Comparison of ENCODE assay signal across 11 cellular contexts in genomic region chr1:32339363-32339978, GRCh38. TPM values are rescaled to one million over a fixed set of nuclear protein-coding genes. Genes with fewer than 3 reads are reported as not detected.
DNase-seq lines count a peak whose midpoint lies in the region; ATAC-seq, FAIRE-seq and TF ChIP-seq lines count a peak whose summit lies in the region.
"Had no signal": no experiment of that assay in that cellular context is flagged by ENCODE, and none has a peak within 500 bp of the region (broad histone marks: within the 10 kb centered on the region; RNA-seq: fewer than 3 reads in every experiment).

No MANE protein-coding gene starts in this region.

- in situ Hi-C loops in HepG2 (cut with HindIII; ENCODE audit: extremely low pct_ligation_motif_present, low pct_unique_long_range_greater_than_20kb) = no loop called here

- TF ChIP-seq EP300 in HepG2 (IDR thresholded peaks at IDR 0.05; ENCODE audit: low read depth in 2 of 2, low read length in 2 of 2) (no peak), HepG2 (CRISPR knock-in tag; IDR thresholded peaks at IDR 0.05; ENCODE audit: borderline replicate concordance) (no peak)

- 0 out of 2 replicates have a peak overlapping the region, but pooled peaks have one; percentile 93 for H3K4me2 ChIP-seq in HepG2 (ENCODE audit: low read depth, low read length)

- POLR2A ChIA-PET in HepG2 (lab: Yijun Ruan, JAX) = interaction anchor here (1.4 to 5.8 kb wide), 3 partner anchors 9 to 26 kb away, joined by 3 to 222 read pairs (median 94); no protein-coding TSS in a partner anchor

- ATAC-seq in activated naive CD4-positive, alpha-beta T cell treated with anti-CD3 and anti-CD28 coated beads, Interleukin-2, amount 50 U/mL, for 72 hours = peak; percentile 54 to 76
- ATAC-seq in HepG2 = no peak
- ATAC-seq in HG03175 (IDR thresholded peaks at IDR 0.05; ENCODE audit: unreplicated experiment) = no peak
- ATAC-seq: gastrocnemius medialis had no signal

- no peak for TF ChIP-seq RAD21 in HepG2 (CRISPR knock-in tag; IDR thresholded peaks at IDR 0.05)

- H3K27me3 Mint-ChIP-seq in IgD-negative memory B cell = peaks cover 1% of the 10 kb centered on the region

- no peak overlapping the region for H3K9ac ChIP-seq in HepG2 (ENCODE audit: insufficient read depth, low read depth, low read length)

- H3K4me3 Mint-ChIP-seq in IgD-negative memory B cell = peak overlapping the region in 3 of 4 donors; percentile 8 to 49 (median 43)

- TF ChIP-seq CTCF in HepG2 (CRISPR knock-in tag; IDR thresholded peaks at IDR 0.05) = no peak

- H3K27ac ChIP-seq in HepG2 (ENCODE audit: extremely low read length, insufficient read depth, low read length) = no peak overlapping the region
- H3K27ac ChIP-seq: gastrocnemius medialis, ovary had no signal

- H2AFZ ChIP-seq in HepG2 (ENCODE audit: low read length) = no peak overlapping the region

- H3K36me3 ChIP-seq in HepG2 (replicated peaks in 1 of 2; ENCODE audit: control insufficient read depth in 1 of 2, insufficient read depth in 2 of 2, low read length in 2 of 2) = 0 out of 5 replicates have a peak, but pooled peaks cover 0 to 2% of the 10 kb centered on the region in 2 experiments
- H3K36me3 ChIP-seq: gastrocnemius medialis, ovary had no signal

- TF ChIP-seq POLR2A in HepG2 (IDR thresholded peaks at IDR 0.05; ENCODE audit: insufficient read depth in 1 of 2, low read depth in 2 of 2, low read length in 2 of 2) = no peak

- peaks cover 66% of the 10 kb centered on the region for H3K4me1 ChIP-seq in HepG2 (ENCODE audit: insufficient read depth, low read length)

- BruUV-seq in HepG2 (replicated peaks; lab: Mats Ljungman, UMichigan) = no TSS peak

- peaks cover 5% of the 10 kb centered on the region for H4K20me1 ChIP-seq in HepG2 (ENCODE audit: insufficient read depth, low read length)

- no peaks in the 10 kb centered on the region for H3K9me3 ChIP-seq in HepG2 (ENCODE audit: low read length)
- H3K9me3 ChIP-seq: gastrocnemius medialis, ovary had no signal

- 47% methylated on average over 4 of the region's 5 CpGs for whole genome bisulfite sequencing in HepG2 (ENCODE audit: low lambda C conversion rate)

- peaks cover 9% of the 10 kb centered on the region for H3K79me2 ChIP-seq in HepG2 (ENCODE audit: insufficient read depth, low read length)

- H3K36me3 Mint-ChIP-seq in IgD-negative memory B cell = no peaks in the 10 kb centered on the region
- no peaks in the 10 kb centered on the region for H3K36me3 Mint-ChIP-seq in activated naive CD4-positive, alpha-beta T cell treated with anti-CD3 and anti-CD28 coated beads, Interleukin-2, amount 50 U/mL, for 72 hours

- FAIRE-seq in HepG2 (lab: Jason Lieb, UNC) = no peak

- CTCF ChIA-PET in HepG2 (lab: Yijun Ruan, JAX; ENCODE audit: low intra/inter-chr PET ratio, low total read pairs) = no interaction called here

- peak overlapping the region in 2 of 3 donors; percentile 7 to 39 for H3K27ac Mint-ChIP-seq in IgD-negative memory B cell
- peak overlapping the region in 1 of 2 donors; percentile 7 for H3K27ac Mint-ChIP-seq in activated naive CD4-positive, alpha-beta T cell treated with anti-CD3 and anti-CD28 coated beads, Interleukin-2, amount 50 U/mL, for 72 hours

- DNase-seq in GDM1 (lab: John Stamatoyannopoulos, UW) (peak; percentile 50), HepG2 (ENCODE audit: low spot score) (no peak), NCI-H1105 treated with DMSO at 0.1 percent for 48 hours (lab: John Stamatoyannopoulos, UW) (no peak), NCI-H187 treated with DMSO at 0.1 percent for 48 hours (lab: John Stamatoyannopoulos, UW) (no peak), HT-29 (ENCODE audit: low spot score) (no peak)
- peak in 1 of 2 donors; percentile 37 for DNase-seq in activated naive CD4-positive, alpha-beta T cell treated with anti-CD3 and anti-CD28 coated beads, Interleukin-2, amount 50 U/mL, for 72 hours (ENCODE audit: low spot score in 2 of 2)
- DNase-seq: gastrocnemius medialis, NCI-H2029 had no signal

- H3K4me3 ChIP-seq in HepG2 (replicated peaks in 1 of 3; ENCODE audit: insufficient read depth in 1 of 3, low read depth in 2 of 3, low read length in 3 of 3) = no peak overlapping the region
- H3K4me3 ChIP-seq: gastrocnemius medialis, ovary had no signal

- intact Hi-C loops in HepG2 (cut with micrococcal nuclease; ENCODE audit: unreplicated experiment) = loop anchor here (10.0 kb wide), 1 partner anchor 55 kb away; the partner anchor contains the start of gene BSDC1

- H3K4me1 Mint-ChIP-seq in IgD-negative memory B cell = peaks cover 23 to 36% (median 29%) of the 10 kb centered on the region in 3 donors

- peaks cover 0 to 4% of the 10 kb centered on the region in 2 experiments; a peak in 2 of 5 replicates for H3K27me3 ChIP-seq in HepG2 (ENCODE audit: control insufficient read depth in 1 of 2, insufficient read depth in 2 of 2, low read length in 2 of 2)
- H3K27me3 ChIP-seq: gastrocnemius medialis, ovary had no signal

- H3K9me3 Mint-ChIP-seq in IgD-negative memory B cell = no peaks in the 10 kb centered on the region
- no peaks in the 10 kb centered on the region for H3K9me3 Mint-ChIP-seq in activated naive CD4-positive, alpha-beta T cell treated with anti-CD3 and anti-CD28 coated beads, Interleukin-2, amount 50 U/mL, for 72 hours

RNA-seq across cellular contexts. Expression of gene MARCKSL1, which starts 3.4 kb away (rescaled TPM):
- 219 TPM for polyA plus RNA-seq in IgD-negative memory B cell
- total RNA-seq in activated naive CD4-positive, alpha-beta T cell treated with anti-CD3 and anti-CD28 coated beads, Interleukin-2, amount 50 U/mL, for 72 hours = 10 to 100 TPM; 10.6 to 47.0 TPM
- 81.9 and 85.1 TPM in 2 replicates for total RNA-seq in HepG2 (2016; rRNA removed; fragmentation: Illumina TruSeq; extraction: Trizol)
- 39.3 and 48.2 TPM in 2 replicates for total RNA-seq in HepG2 (2016; cell fraction: cytosol; rRNA removed; fragmentation: Illumina TruSeq; extraction: Trizol; ENCODE audit: low read depth)
- 79.9 and 80.4 TPM in 2 replicates for total RNA-seq in HepG2 (2016; cell fraction: insoluble cytoplasmic fraction; rRNA removed; fragmentation: Illumina TruSeq; extraction: Trizol)
- 99.4 and 121 TPM in 2 replicates for total RNA-seq in HepG2 (2016; cell fraction: membrane; rRNA removed; fragmentation: Illumina TruSeq; extraction: Trizol)
- total RNA-seq in HepG2 (2016; cell fraction: nucleus; rRNA removed; fragmentation: Illumina TruSeq; extraction: Trizol) = 41.2 and 48.0 TPM in 2 replicates
- 134 and 155 TPM in 2 replicates for polyA plus RNA-seq in HepG2 (2011; rRNA removed)
- 175 and 198 TPM in 2 replicates for polyA plus RNA-seq in HepG2 (2011; cell fraction: cytosol; rRNA removed)
- 42.9 and 54.2 TPM in 2 replicates for polyA plus RNA-seq in HepG2 (2011; cell fraction: nucleus; rRNA removed)
- 93.4 and 110 TPM in 2 replicates for polyA plus RNA-seq in HepG2 (2012)
- 130 and 155 TPM in 2 replicates for polyA plus RNA-seq in HepG2 (2016; cell fraction: cytosol; fragmentation: Illumina TruSeq; extraction: Trizol; ENCODE audit: low read depth)
- 249 and 301 TPM in 2 replicates for polyA plus RNA-seq in HepG2 (2016; cell fraction: insoluble cytoplasmic fraction; fragmentation: Illumina TruSeq; extraction: Trizol; ENCODE audit: low read depth)
- 253 and 267 TPM in 2 replicates for polyA plus RNA-seq in HepG2 (2016; cell fraction: membrane; fragmentation: Illumina TruSeq; extraction: Trizol; ENCODE audit: low read depth)
- 142 and 146 TPM in 2 replicates for polyA plus RNA-seq in HepG2 (2016; cell fraction: nucleus; fragmentation: Illumina TruSeq; extraction: Trizol; ENCODE audit: insufficient read depth, low read depth)
- 31.7 and 183 TPM in 2 replicates for polyA minus RNA-seq in HepG2 (2011; rRNA and poly(A)+ RNA removed; ENCODE audit: low replicate concordance)
- polyA minus RNA-seq in HepG2 (2011; cell fraction: cytosol; rRNA and poly(A)+ RNA removed) = 56.3 and 59.3 TPM in 2 replicates
- polyA minus RNA-seq in HepG2 (2011; cell fraction: nucleus; rRNA and poly(A)+ RNA removed) = 34.6 and 44.4 TPM in 2 replicates
- 384 TPM in 2 replicates for total RNA-seq in HT-29 (2014; rRNA removed; shearing (Covaris generic))

RNA-seq across cellular contexts. Expression of gene FAM229A, which starts 22.8 kb away (rescaled TPM):
- polyA plus RNA-seq in IgD-negative memory B cell (1.7 TPM), HepG2 (2011; rRNA removed) (17.6 and 21.8 TPM in 2 replicates)
- 1 to 10 TPM; 6.7 to 9.7 TPM for total RNA-seq in activated naive CD4-positive, alpha-beta T cell treated with anti-CD3 and anti-CD28 coated beads, Interleukin-2, amount 50 U/mL, for 72 hours
- total RNA-seq in HepG2 (2016; rRNA removed; fragmentation: Illumina TruSeq; extraction: Trizol) = 0.31 and 3.2 TPM in 2 replicates
- total RNA-seq in HepG2 (2016; cell fraction: cytosol; rRNA removed; fragmentation: Illumina TruSeq; extraction: Trizol; ENCODE audit: low read depth) = 0.71 TPM in 1 of 2 replicates, not detected in the other
- total RNA-seq in HepG2 (2016; cell fraction: insoluble cytoplasmic fraction; rRNA removed; fragmentation: Illumina TruSeq; extraction: Trizol) = 0.46 and 3.1 TPM in 2 replicates
- total RNA-seq in HepG2 (2016; cell fraction: membrane; rRNA removed; fragmentation: Illumina TruSeq; extraction: Trizol) = 0.12 and 0.65 TPM in 2 replicates
- total RNA-seq in HepG2 (2016; cell fraction: nucleus; rRNA removed; fragmentation: Illumina TruSeq; extraction: Trizol) = 3.2 and 5.0 TPM in 2 replicates
- polyA plus RNA-seq in HepG2 (2011; cell fraction: cytosol; rRNA removed) = 2.4 and 5.1 TPM in 2 replicates
- 142 and 179 TPM in 2 replicates for polyA plus RNA-seq in HepG2 (2011; cell fraction: nucleus; rRNA removed)
- polyA plus RNA-seq in HepG2 (2012) = 7.7 and 16.0 TPM in 2 replicates
- polyA plus RNA-seq in HepG2 (2016; cell fraction: cytosol; fragmentation: Illumina TruSeq; extraction: Trizol; ENCODE audit: low read depth) = 0.22 and 0.24 TPM in 2 replicates
- polyA plus RNA-seq in HepG2 (2016; cell fraction: insoluble cytoplasmic fraction; fragmentation: Illumina TruSeq; extraction: Trizol; ENCODE audit: low read depth) = 0.81 and 0.98 TPM in 2 replicates
- polyA plus RNA-seq in HepG2 (2016; cell fraction: membrane; fragmentation: Illumina TruSeq; extraction: Trizol; ENCODE audit: low read depth) = 0.13 and 0.55 TPM in 2 replicates
- 26.3 and 28.4 TPM in 2 replicates for polyA plus RNA-seq in HepG2 (2016; cell fraction: nucleus; fragmentation: Illumina TruSeq; extraction: Trizol; ENCODE audit: insufficient read depth, low read depth)
- 6.1 and 8.3 TPM in 2 replicates for polyA minus RNA-seq in HepG2 (2011; rRNA and poly(A)+ RNA removed; ENCODE audit: low replicate concordance)
- 1.3 and 1.8 TPM in 2 replicates for polyA minus RNA-seq in HepG2 (2011; cell fraction: cytosol; rRNA and poly(A)+ RNA removed)
- 16.6 and 17.9 TPM in 2 replicates for polyA minus RNA-seq in HepG2 (2011; cell fraction: nucleus; rRNA and poly(A)+ RNA removed)
- 2.6 and 12.4 TPM in 2 replicates for total RNA-seq in HT-29 (2014; rRNA removed; shearing (Covaris generic))

RNA-seq across cellular contexts. Expression of gene TSSK3, which starts 22.9 kb away (rescaled TPM):
- not detected for polyA plus RNA-seq in IgD-negative memory B cell
- total RNA-seq in activated naive CD4-positive, alpha-beta T cell treated with anti-CD3 and anti-CD28 coated beads, Interleukin-2, amount 50 U/mL, for 72 hours = 1 to 10 TPM; 1.2 to 1.7 TPM
- total RNA-seq in HepG2 (2016; rRNA removed; fragmentation: Illumina TruSeq; extraction: Trizol) = 0.62 and 1.0 TPM in 2 replicates
- total RNA-seq in HepG2 (2016; cell fraction: cytosol; rRNA removed; fragmentation: Illumina TruSeq; extraction: Trizol; ENCODE audit: low read depth) = not detected in 2 replicates
- 2.0 TPM in 1 of 2 replicates, not detected in the other for total RNA-seq in HepG2 (2016; cell fraction: insoluble cytoplasmic fraction; rRNA removed; fragmentation: Illumina TruSeq; extraction: Trizol)
- total RNA-seq in HepG2 (2016; cell fraction: membrane; rRNA removed; fragmentation: Illumina TruSeq; extraction: Trizol) = 0.53 TPM in 1 of 2 replicates, not detected in the other
- total RNA-seq in HepG2 (2016; cell fraction: nucleus; rRNA removed; fragmentation: Illumina TruSeq; extraction: Trizol) = 0.85 and 3.2 TPM in 2 replicates
- 1.1 and 2.0 TPM in 2 replicates for polyA plus RNA-seq in HepG2 (2011; rRNA removed)
- polyA plus RNA-seq in HepG2 (2011; cell fraction: cytosol; rRNA removed) = 0.31 and 0.35 TPM in 2 replicates
- polyA plus RNA-seq in HepG2 (2011; cell fraction: nucleus; rRNA removed) = 5.2 and 6.5 TPM in 2 replicates
- 5.4 and 6.5 TPM in 2 replicates for polyA plus RNA-seq in HepG2 (2012)
- polyA plus RNA-seq in HepG2 (2016; cell fraction: cytosol; fragmentation: Illumina TruSeq; extraction: Trizol; ENCODE audit: low read depth) = not detected in 2 replicates
- 0.23 TPM in 1 of 2 replicates, not detected in the other for polyA plus RNA-seq in HepG2 (2016; cell fraction: insoluble cytoplasmic fraction; fragmentation: Illumina TruSeq; extraction: Trizol; ENCODE audit: low read depth)
- polyA plus RNA-seq in HepG2 (2016; cell fraction: membrane; fragmentation: Illumina TruSeq; extraction: Trizol; ENCODE audit: low read depth) = 0.43 TPM in 1 of 2 replicates, not detected in the other
- polyA plus RNA-seq in HepG2 (2016; cell fraction: nucleus; fragmentation: Illumina TruSeq; extraction: Trizol; ENCODE audit: insufficient read depth, low read depth) = 3.9 TPM in 2 replicates
- 1.1 and 2.7 TPM in 2 replicates for polyA minus RNA-seq in HepG2 (2011; rRNA and poly(A)+ RNA removed; ENCODE audit: low replicate concordance)
- not detected in 2 replicates for polyA minus RNA-seq in HepG2 (2011; cell fraction: cytosol; rRNA and poly(A)+ RNA removed)
- polyA minus RNA-seq in HepG2 (2011; cell fraction: nucleus; rRNA and poly(A)+ RNA removed) = 2.3 and 3.6 TPM in 2 replicates
- 0.08 and 1.8 TPM in 2 replicates for total RNA-seq in HT-29 (2014; rRNA removed; shearing (Covaris generic))

RNA-seq across cellular contexts. Expression of gene HDAC1, which starts 47.6 kb away (rescaled TPM):
- polyA plus RNA-seq in IgD-negative memory B cell (183 TPM), HepG2 (2011; rRNA removed) (189 and 190 TPM in 2 replicates)
- total RNA-seq in activated naive CD4-positive, alpha-beta T cell treated with anti-CD3 and anti-CD28 coated beads, Interleukin-2, amount 50 U/mL, for 72 hours = 100 to 1,000 TPM; 185 to 200 TPM
- total RNA-seq in HepG2 (2016; rRNA removed; fragmentation: Illumina TruSeq; extraction: Trizol) = 93.5 and 109 TPM in 2 replicates
- total RNA-seq in HepG2 (2016; cell fraction: cytosol; rRNA removed; fragmentation: Illumina TruSeq; extraction: Trizol; ENCODE audit: low read depth) = 18.6 and 19.6 TPM in 2 replicates
- total RNA-seq in HepG2 (2016; cell fraction: insoluble cytoplasmic fraction; rRNA removed; fragmentation: Illumina TruSeq; extraction: Trizol) = 97.8 and 111 TPM in 2 replicates
- total RNA-seq in HepG2 (2016; cell fraction: membrane; rRNA removed; fragmentation: Illumina TruSeq; extraction: Trizol) = 26.5 and 28.5 TPM in 2 replicates
- total RNA-seq in HepG2 (2016; cell fraction: nucleus; rRNA removed; fragmentation: Illumina TruSeq; extraction: Trizol) = 69.7 and 73.3 TPM in 2 replicates
- 126 and 169 TPM in 2 replicates for polyA plus RNA-seq in HepG2 (2011; cell fraction: cytosol; rRNA removed)
- polyA plus RNA-seq in HepG2 (2011; cell fraction: nucleus; rRNA removed) = 278 and 321 TPM in 2 replicates
- polyA plus RNA-seq in HepG2 (2012) = 146 and 207 TPM in 2 replicates
- polyA plus RNA-seq in HepG2 (2016; cell fraction: cytosol; fragmentation: Illumina TruSeq; extraction: Trizol; ENCODE audit: low read depth) = 9.8 and 9.9 TPM in 2 replicates
- polyA plus RNA-seq in HepG2 (2016; cell fraction: insoluble cytoplasmic fraction; fragmentation: Illumina TruSeq; extraction: Trizol; ENCODE audit: low read depth) = 105 and 112 TPM in 2 replicates
- 15.6 and 18.2 TPM in 2 replicates for polyA plus RNA-seq in HepG2 (2016; cell fraction: membrane; fragmentation: Illumina TruSeq; extraction: Trizol; ENCODE audit: low read depth)
- polyA plus RNA-seq in HepG2 (2016; cell fraction: nucleus; fragmentation: Illumina TruSeq; extraction: Trizol; ENCODE audit: insufficient read depth, low read depth) = 128 and 133 TPM in 2 replicates
- 165 and 166 TPM in 2 replicates for polyA minus RNA-seq in HepG2 (2011; rRNA and poly(A)+ RNA removed; ENCODE audit: low replicate concordance)
- polyA minus RNA-seq in HepG2 (2011; cell fraction: cytosol; rRNA and poly(A)+ RNA removed) = 54.2 and 56.9 TPM in 2 replicates
- polyA minus RNA-seq in HepG2 (2011; cell fraction: nucleus; rRNA and poly(A)+ RNA removed) = 145 and 189 TPM in 2 replicates
- 185 and 200 TPM in 2 replicates for total RNA-seq in HT-29 (2014; rRNA removed; shearing (Covaris generic))

RNA-seq across cellular contexts. Expression of gene BSDC1, which starts 54.8 kb away (rescaled TPM):
- polyA plus RNA-seq in IgD-negative memory B cell (41.0 TPM), HepG2 (2011; rRNA removed) (64.2 and 81.8 TPM in 2 replicates)
- 10 to 100 TPM; 41.8 to 53.0 TPM for total RNA-seq in activated naive CD4-positive, alpha-beta T cell treated with anti-CD3 and anti-CD28 coated beads, Interleukin-2, amount 50 U/mL, for 72 hours
- total RNA-seq in HepG2 (2016; rRNA removed; fragmentation: Illumina TruSeq; extraction: Trizol) = 33.2 and 40.3 TPM in 2 replicates
- 10.7 and 10.9 TPM in 2 replicates for total RNA-seq in HepG2 (2016; cell fraction: cytosol; rRNA removed; fragmentation: Illumina TruSeq; extraction: Trizol; ENCODE audit: low read depth)
- 35.8 and 41.1 TPM in 2 replicates for total RNA-seq in HepG2 (2016; cell fraction: insoluble cytoplasmic fraction; rRNA removed; fragmentation: Illumina TruSeq; extraction: Trizol)
- total RNA-seq in HepG2 (2016; cell fraction: membrane; rRNA removed; fragmentation: Illumina TruSeq; extraction: Trizol) = 15.7 and 16.3 TPM in 2 replicates
- 35.4 and 45.5 TPM in 2 replicates for total RNA-seq in HepG2 (2016; cell fraction: nucleus; rRNA removed; fragmentation: Illumina TruSeq; extraction: Trizol)
- polyA plus RNA-seq in HepG2 (2011; cell fraction: cytosol; rRNA removed) = 39.7 and 41.1 TPM in 2 replicates
- polyA plus RNA-seq in HepG2 (2011; cell fraction: nucleus; rRNA removed) = 145 and 160 TPM in 2 replicates
- 41.1 and 50.3 TPM in 2 replicates for polyA plus RNA-seq in HepG2 (2012)
- 2.1 and 2.8 TPM in 2 replicates for polyA plus RNA-seq in HepG2 (2016; cell fraction: cytosol; fragmentation: Illumina TruSeq; extraction: Trizol; ENCODE audit: low read depth)
- polyA plus RNA-seq in HepG2 (2016; cell fraction: insoluble cytoplasmic fraction; fragmentation: Illumina TruSeq; extraction: Trizol; ENCODE audit: low read depth) = 28.1 and 29.2 TPM in 2 replicates
- 5.8 and 6.2 TPM in 2 replicates for polyA plus RNA-seq in HepG2 (2016; cell fraction: membrane; fragmentation: Illumina TruSeq; extraction: Trizol; ENCODE audit: low read depth)
- 54.5 and 62.2 TPM in 2 replicates for polyA plus RNA-seq in HepG2 (2016; cell fraction: nucleus; fragmentation: Illumina TruSeq; extraction: Trizol; ENCODE audit: insufficient read depth, low read depth)
- polyA minus RNA-seq in HepG2 (2011; rRNA and poly(A)+ RNA removed; ENCODE audit: low replicate concordance) = 42.3 and 46.5 TPM in 2 replicates
- polyA minus RNA-seq in HepG2 (2011; cell fraction: cytosol; rRNA and poly(A)+ RNA removed) = 22.8 and 24.4 TPM in 2 replicates
- polyA minus RNA-seq in HepG2 (2011; cell fraction: nucleus; rRNA and poly(A)+ RNA removed) = 68.5 and 83.3 TPM in 2 replicates
- total RNA-seq in HT-29 (2014; rRNA removed; shearing (Covaris generic)) = 48.3 and 54.4 TPM in 2 replicates

Comparison
In these comparisons a context has a peak if more than half of its experiments do, and no peak if none do; other contexts are left out.
1. ATAC-seq: peak in activated naive CD4-positive, alpha-beta T cell treated with anti-CD3 and anti-CD28 coated beads, Interleukin-2, amount 50 U/mL, for 72 hours (2 of 2); none in HepG2 (single experiment) and HG03175 (single experiment).